ENCODE assay signal across 1 cellular context in genomic region chr7:66720571-66720970, GRCh38.
TF ChIP-seq lines count a peak whose summit lies in the region.

No MANE protein-coding gene starts in this region.

TF ChIP-seq in GM12878, 131 proteins besides CTCF, POLR2A, EP300 and RAD21 (continued from another document):
- no peak for TF ChIP-seq BACH1 (IDR thresholded peaks at IDR 0.05; ENCODE audit: borderline replicate concordance)
- no peak for TF ChIP-seq ZBED1 (IDR thresholded peaks at IDR 0.05; ENCODE audit: borderline replicate concordance)
- TF ChIP-seq KLF5 (IDR thresholded peaks at IDR 0.05; ENCODE audit: partially characterized antibody), result no peak
- no peak for TF ChIP-seq SMAD1 (IDR thresholded peaks at IDR 0.05; ENCODE audit: low read depth, partially characterized antibody)
- TF ChIP-seq ZNF217 (IDR thresholded peaks at IDR 0.05), result no peak
- TF ChIP-seq ZNF207 (IDR thresholded peaks at IDR 0.05; ENCODE audit: borderline replicate concordance), result no peak
- no peak for TF ChIP-seq BMI1 (IDR thresholded peaks at IDR 0.05; ENCODE audit: borderline replicate concordance)
- no peak for TF ChIP-seq NFXL1 (IDR thresholded peaks at IDR 0.05; ENCODE audit: borderline replicate concordance)
- TF ChIP-seq NRF1 (conservative IDR thresholded peaks at IDR 0.05; ENCODE audit: low read depth, low read length), result no peak
